In genomic region chr2:151175857-151176256, GRCh38 we compare ENCODE assay signal across 20 cellular contexts.
DNase-seq lines count a peak whose midpoint lies in the region; ATAC-seq, FAIRE-seq and TF ChIP-seq lines count a peak whose summit lies in the region.
"Had no signal": no experiment of that assay in that cellular context is flagged by ENCODE, and none has a peak within 500 bp of the region (broad histone marks: within the 10 kb centered on the region; RNA-seq: fewer than 3 reads in every experiment).

No MANE protein-coding gene starts in this region.

- H3K23ac ChIP-seq in H9 (ENCODE audit: insufficient read length, low read depth, low read length): no peak overlapping the region

- no peak overlapping the region for H3K18ac ChIP-seq in H9 (ENCODE audit: insufficient read length, low read depth, low read length)

- CTCF ChIA-PET in A549 (lab: Yijun Ruan, JAX): no interaction called here
- CTCF ChIA-PET in WTC11 (lab: Charles Lee): interaction anchor here (1.2 kb wide), 1 partner anchor 14 kb away, joined by 4 read pairs; no protein-coding TSS in a partner anchor
- CTCF ChIA-PET in activated naive CD4-positive, alpha-beta T cell treated with anti-CD3 and anti-CD28 coated beads for 36 hours (lab: Charles Lee): no interaction called here
- CTCF ChIA-PET in Caco-2 (lab: Charles Lee): no interaction called here

- H3K9me3 Mint-ChIP-seq in H9: no peaks in the 10 kb centered on the region
- H3K9me3 Mint-ChIP-seq in WTC11: no peaks in the 10 kb centered on the region
- no peaks in the 10 kb centered on the region for H3K9me3 Mint-ChIP-seq in activated naive CD4-positive, alpha-beta T cell treated with anti-CD3 and anti-CD28 coated beads for 36 hours
- no peaks in the 10 kb centered on the region for H3K9me3 Mint-ChIP-seq in Caco-2 (ENCODE audit: unreplicated experiment)
- H3K9me3 Mint-ChIP-seq: CD4-positive, alpha-beta memory T cell had no signal

- H3K23me2 ChIP-seq in H9 (ENCODE audit: insufficient read length, low read depth, low read length, poor library complexity, severe bottlenecking): no peaks in the 10 kb centered on the region

- no peaks in the 10 kb centered on the region for H3K9me3 ChIP-seq in A549
- no peaks in the 10 kb centered on the region for H3K9me3 ChIP-seq in H9 (ENCODE audit: control insufficient read depth, low read depth, low read length)
- H3K9me3 ChIP-seq in esophagus squamous epithelium: no peaks in the 10 kb centered on the region
- no peaks in the 10 kb centered on the region for H3K9me3 ChIP-seq in Caco-2

- H2BK5ac ChIP-seq in H9 (ENCODE audit: insufficient read length, low read length): no peak overlapping the region

- H3K36me3 Mint-ChIP-seq in H9 (ENCODE audit: insufficient read depth in 1 of 3, low read depth in 3 of 3): no peaks in the 10 kb centered on the region
- no peaks in the 10 kb centered on the region for H3K36me3 Mint-ChIP-seq in WTC11
- no peaks in the 10 kb centered on the region for H3K36me3 Mint-ChIP-seq in activated naive CD4-positive, alpha-beta T cell treated with anti-CD3 and anti-CD28 coated beads for 36 hours (ENCODE audit: low read depth)
- H3K36me3 Mint-ChIP-seq in Caco-2 (ENCODE audit: insufficient read depth, unreplicated experiment): no peaks in the 10 kb centered on the region
- H3K36me3 Mint-ChIP-seq: CD4-positive, alpha-beta memory T cell had no signal

- no peak overlapping the region for H3K9ac ChIP-seq in H9 (ENCODE audit: extremely low read depth, insufficient read length, low read length)
- H3K9ac ChIP-seq: GM23248 had no signal

- H3K27ac Mint-ChIP-seq in H9: peak overlapping the region in 2 of 3 experiments; percentile 36 to 58; a peak in 4 of 7 replicates
- H3K27ac Mint-ChIP-seq in WTC11: no peak overlapping the region
- H3K27ac Mint-ChIP-seq in activated naive CD4-positive, alpha-beta T cell treated with anti-CD3 and anti-CD28 coated beads for 36 hours: no peak overlapping the region
- H3K27ac Mint-ChIP-seq in Caco-2 (ENCODE audit: unreplicated experiment): no peak overlapping the region
- H3K27ac Mint-ChIP-seq: CD4-positive, alpha-beta memory T cell had no signal

- H3K27me3 ChIP-seq in H9 (ENCODE audit: insufficient read depth, low read length) (no peaks in the 10 kb centered on the region), esophagus squamous epithelium (peaks cover 0 to 33% (median 0%) of the 10 kb centered on the region in 4 donors), Caco-2 (replicated peaks; ENCODE audit: control insufficient read depth, insufficient read depth, low read length) (no peaks in the 10 kb centered on the region)

- BruUV-seq in Caco-2 (replicated peaks; lab: Mats Ljungman, UMichigan): no TSS peak

- no peak for DNase-seq in A549 (ENCODE audit: low read depth in 1 of 2, low spot score in 1 of 2)
- no peak for DNase-seq in H9
- no peak for DNase-seq in WTC11 (ENCODE audit: low spot score)
- DNase-seq in pons (ENCODE audit: low spot score): peak; percentile 8
- no peak for DNase-seq in activated naive CD4-positive, alpha-beta T cell treated with anti-CD3 and anti-CD28 coated beads for 36 hours
- no peak for DNase-seq in esophagus squamous epithelium (lab: John Stamatoyannopoulos, UW)
- DNase-seq in amniotic stem cell (lab: John Stamatoyannopoulos, UW): no peak
- DNase-seq in Caco-2: no peak
- DNase-seq: 8988T; C1 segment of cervical spinal cord; CD4-positive, alpha-beta memory T cell; COR-L47; DMS153; DND-41; GDM1; GM23248; HCEC 1CT had no signal

- no peaks in the 10 kb centered on the region for H3K79me2 ChIP-seq in H9 (ENCODE audit: insufficient read depth, low read length)

- WGBS in A549 (ENCODE audit: missing lambda C conversion rate): 41% methylated on average over 5 of the region's 5 CpGs
- no CpG with 5 or more reads among the region's 5 CpGs for WGBS in H9 (ENCODE audit: extremely low coverage, insufficient read length, low lambda C conversion rate)
- 39 to 48% methylated on average over 2 to 5 of the region's 5 CpGs for WGBS in esophagus squamous epithelium, 2 donors

- TF ChIP-seq POLR2A in A549 (IDR thresholded peaks at IDR 0.05; ENCODE audit: low read length) (no peak), esophagus squamous epithelium (IDR thresholded peaks at IDR 0.05) (no peak)

- H3K4me2 ChIP-seq in A549 (no peak overlapping the region), H9 (ENCODE audit: insufficient read depth, insufficient read length, low read length) (no peak overlapping the region)

- no peak overlapping the region for H3T11ph ChIP-seq in H9 (ENCODE audit: low read length)

- H3K27me3 Mint-ChIP-seq in H9 (ENCODE audit: low read depth) (no peaks in the 10 kb centered on the region), WTC11 (ENCODE audit: low read depth) (no peaks in the 10 kb centered on the region; the same call in 1 of the 2 replicates), Caco-2 (ENCODE audit: insufficient read depth, unreplicated experiment) (peaks cover 9% of the 10 kb centered on the region)
- peaks cover 8% of the 10 kb centered on the region for H3K27me3 Mint-ChIP-seq in activated naive CD4-positive, alpha-beta T cell treated with anti-CD3 and anti-CD28 coated beads for 36 hours (ENCODE audit: low read depth)

- H4K91ac ChIP-seq in H9 (ENCODE audit: insufficient read length, low read depth, low read length): no peak overlapping the region

- no peaks in the 10 kb centered on the region for H4K20me1 ChIP-seq in H9 (ENCODE audit: control insufficient read depth, insufficient read depth, insufficient read length)

- H3K4me1 Mint-ChIP-seq in H9 (peaks cover 41 to 49% of the 10 kb centered on the region in 2 experiments), WTC11 (peaks cover 49% of the 10 kb centered on the region), Caco-2 (ENCODE audit: low read depth, unreplicated experiment) (no peaks in the 10 kb centered on the region)
- no peaks in the 10 kb centered on the region for H3K4me1 Mint-ChIP-seq in activated naive CD4-positive, alpha-beta T cell treated with anti-CD3 and anti-CD28 coated beads for 36 hours (ENCODE audit: low read depth)
- H3K4me1 Mint-ChIP-seq: CD4-positive, alpha-beta memory T cell had no signal

- no peak for TF ChIP-seq CTCF in A549 (IDR thresholded peaks at IDR 0.05)
- no peak for TF ChIP-seq CTCF in H9 (conservative IDR thresholded peaks at IDR 0.05)
- no peak for TF ChIP-seq CTCF in WTC11 (IDR thresholded peaks at IDR 0.05)
- no peak for TF ChIP-seq CTCF in esophagus squamous epithelium (IDR thresholded peaks at IDR 0.05)
- TF ChIP-seq CTCF in Caco-2 (IDR thresholded peaks at IDR 0.05; ENCODE audit: insufficient read depth in 1 of 2, low read depth in 1 of 2, low read length in 1 of 2, severe bottlenecking in 1 of 2, unreplicated experiment in 1 of 2): no peak

- H3K27ac ChIP-seq in A549: no peak overlapping the region
- H3K27ac ChIP-seq in H9 (ENCODE audit: insufficient read length, low read depth, low read length): no peak overlapping the region
- H3K27ac ChIP-seq in esophagus squamous epithelium: no peak overlapping the region
- H3K27ac ChIP-seq: GM23248 had no signal

- H2BK120ac ChIP-seq in H9 (ENCODE audit: low read depth, low read length, poor library complexity, severe bottlenecking): no peak overlapping the region

- ATAC-seq in A549 (peak; percentile 27 to 37; a peak in 1 of 6 replicates), WTC11 (peak; percentile 56)
- ATAC-seq: GM12878 had no signal

- H3K4me3 Mint-ChIP-seq in H9 (no peak overlapping the region), WTC11 (no peak overlapping the region), Caco-2 (ENCODE audit: unreplicated experiment) (no peak overlapping the region)
- H3K4me3 Mint-ChIP-seq in activated naive CD4-positive, alpha-beta T cell treated with anti-CD3 and anti-CD28 coated beads for 36 hours: no peak overlapping the region
- H3K4me3 Mint-ChIP-seq: CD4-positive, alpha-beta memory T cell had no signal

- no peak overlapping the region for H3K14ac ChIP-seq in H9 (ENCODE audit: insufficient read depth, low read length)

- H4K8ac ChIP-seq in H9 (replicated peaks; ENCODE audit: insufficient read length, low read depth, low read length): no peak overlapping the region

- H3K79me1 ChIP-seq in H9 (ENCODE audit: insufficient read depth, low read depth, low read length, poor library complexity, severe bottlenecking): no peaks in the 10 kb centered on the region

- no peak for TF ChIP-seq RAD21 in A549 (conservative IDR thresholded peaks at IDR 0.05 in 1 of 2, IDR thresholded peaks at IDR 0.05 in 1 of 2)

- no peak overlapping the region for H2BK15ac ChIP-seq in H9 (ENCODE audit: low read depth, low read length)

- H3K4me1 ChIP-seq in A549: no peaks in the 10 kb centered on the region
- H3K4me1 ChIP-seq in H9 (ENCODE audit: insufficient read depth, low read length): peaks cover 12% of the 10 kb centered on the region; the same call in 1 of the 2 replicates
- no peaks in the 10 kb centered on the region for H3K4me1 ChIP-seq in esophagus squamous epithelium
- no peaks in the 10 kb centered on the region for H3K4me1 ChIP-seq in Caco-2

- POLR2A ChIA-PET in A549 (lab: Yijun Ruan, JAX): no interaction called here
- POLR2A ChIA-PET in WTC11 (lab: Charles Lee): no interaction called here
- POLR2A ChIA-PET in Caco-2 (lab: Charles Lee): no interaction called here

- no peak overlapping the region for H2AK5ac ChIP-seq in H9 (ENCODE audit: insufficient read length, low read length)

- no peak overlapping the region for H2BK12ac ChIP-seq in H9 (ENCODE audit: insufficient read length, low read depth, low read length)

- no peak for TF ChIP-seq EP300 in A549 (IDR thresholded peaks at IDR 0.05)

- no peak overlapping the region for H3K56ac ChIP-seq in H9 (ENCODE audit: insufficient read length, low read depth, low read length)

- no peak overlapping the region for H2AFZ ChIP-seq in H9 (ENCODE audit: low read length)
- H2AFZ ChIP-seq: GM23248 had no signal

- no peaks in the 10 kb centered on the region for H3K36me3 ChIP-seq in esophagus squamous epithelium
- no peaks in the 10 kb centered on the region for H3K36me3 ChIP-seq in Caco-2 (ENCODE audit: control insufficient read depth, insufficient read depth, low read length)

- intact Hi-C loops in activated naive CD4-positive, alpha-beta T cell treated with anti-CD3 and anti-CD28 coated beads for 36 hours (cut with micrococcal nuclease): no loop called here
- intact Hi-C loops in esophagus squamous epithelium (cut with DNase I): no loop called here
- intact Hi-C loops in Caco-2 (cut with micrococcal nuclease; ENCODE audit: unreplicated experiment): no loop called here

- FAIRE-seq in A549 (lab: Jason Lieb, UNC): no peak
- FAIRE-seq: GM12878, GM19239, H54 had no signal

- no peak overlapping the region for H4K5ac ChIP-seq in H9 (ENCODE audit: insufficient read length, low read depth, low read length)

- H3K4me3 ChIP-seq in A549 (no peak overlapping the region), esophagus squamous epithelium (no peak overlapping the region), Caco-2 (ENCODE audit: low read depth, low read length) (no peak overlapping the region)
- H3K4me3 ChIP-seq: GM12878, GM23248 had no signal

- H3K4ac ChIP-seq in H9 (ENCODE audit: low read depth, low read length): no peak overlapping the region

- no peak overlapping the region for H2BK20ac ChIP-seq in H9 (ENCODE audit: low read depth, low read length, poor library complexity, severe bottlenecking)

TF ChIP-seq in A549, 52 proteins besides CTCF, POLR2A, EP300 and RAD21 (continues in another document):
- TF ChIP-seq SREBF2 (IDR thresholded peaks at IDR 0.05) (no peak), EHMT2 (IDR thresholded peaks at IDR 0.05; ENCODE audit: low read depth) (no peak)

Comparison
In these comparisons a context has a peak if more than half of its experiments do, and no peak if none do; other contexts are left out.
1. H3K27ac Mint-ChIP-seq: peak in H9 (2 of 3); none in WTC11 (single experiment), activated naive CD4-positive, alpha-beta T cell treated with anti-CD3 and anti-CD28 coated beads for 36 hours (single experiment) and Caco-2 (single experiment).